In the genomic region with DNA sequence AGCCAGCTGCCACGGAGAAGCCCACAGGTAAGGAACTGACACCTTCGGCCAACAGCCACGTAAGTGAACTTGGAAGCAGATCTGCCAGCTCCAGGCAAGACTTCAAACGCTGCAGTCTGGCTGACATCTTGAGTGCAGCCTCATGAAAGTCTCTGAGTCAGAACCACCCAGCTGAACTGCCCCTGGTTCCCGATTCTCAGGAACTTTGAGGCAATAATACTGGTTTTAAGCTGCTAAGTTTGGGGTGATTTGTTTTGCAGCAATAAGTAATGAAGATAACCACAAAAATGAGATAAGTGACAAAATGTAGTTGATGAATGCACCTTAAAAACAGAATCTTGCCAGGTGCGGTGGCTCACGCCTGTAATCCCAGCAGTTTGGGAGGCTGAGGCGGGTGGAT, we compare ENCODE assay signal across 26 cellular contexts.
"Had no signal": no experiment of that assay in that cellular context is flagged by ENCODE, and none has a peak within 500 bp of the region (broad histone marks: within the 10 kb centered on the region; RNA-seq: fewer than 3 reads in every experiment).

No MANE protein-coding gene starts in this region.

- H3K4me3 Mint-ChIP-seq: activated CD8-positive, alpha-beta T cell treated with anti-CD3 and anti-CD28 coated beads for 36 hours; activated naive CD4-positive, alpha-beta T cell treated with anti-CD3 and anti-CD28 coated beads, Interleukin-2, amount 10 ng/mL, durations not matched to agents 7 days and 5 days; activated naive CD8-positive, alpha-beta T cell treated with anti-CD3 and anti-CD28 coated beads for 36 hours; activated T-cell treated with anti-CD3 and anti-CD28 coated beads, Interleukin-2, amount 50 U/mL, for 72 hours; T-helper 1 cell treated with Interleukin-12 subunit alpha and Interleukin-12 subunit beta and Interleukin-4 antibody, amounts not matched to agents 30 μg/mL and 1 μg/mL, for 36 hours had no signal

- H3K9me3 Mint-ChIP-seq: activated CD8-positive, alpha-beta T cell treated with anti-CD3 and anti-CD28 coated beads for 36 hours; activated naive CD4-positive, alpha-beta T cell treated with anti-CD3 and anti-CD28 coated beads, Interleukin-2, amount 10 ng/mL, durations not matched to agents 7 days and 5 days; activated naive CD8-positive, alpha-beta T cell treated with anti-CD3 and anti-CD28 coated beads for 36 hours; activated T-helper 2 cell treated with anti-CD3 and anti-CD28 coated beads, Interferon-gamma antibody, Interleukin-2, Interleukin-4, amounts not matched to agents 10 μg/mL and 5 μg/mL and 100 μg/mL, durations not matched to agents 14 hours and 24 hours and 36 hours; T-helper 1 cell treated with Interleukin-12 subunit alpha and Interleukin-12 subunit beta and Interleukin-4 antibody, amounts not matched to agents 30 μg/mL and 1 μg/mL, for 36 hours had no signal

- H3K4me3 ChIP-seq: SJCRH30 had no signal

- ATAC-seq: activated CD4-positive, CD25-positive, alpha-beta regulatory T cell treated with anti-CD3 and anti-CD28 coated beads, Interleukin-2, amount 50 U/mL, for 24 hours; activated CD8-positive, alpha-beta T cell treated with anti-CD3 and anti-CD28 coated beads for 36 hours; activated T-cell treated with anti-CD3 and anti-CD28 coated beads, Interleukin-2, amount 50 U/mL, for 72 hours; Panc1; SK-N-SH treated with all-trans-retinoic acid at 6 μM for 48 hours had no signal

- H3K27me3 Mint-ChIP-seq: activated CD8-positive, alpha-beta T cell treated with anti-CD3 and anti-CD28 coated beads for 36 hours; activated naive CD8-positive, alpha-beta T cell treated with anti-CD3 and anti-CD28 coated beads for 36 hours had no signal

- H3K9me3 ChIP-seq: SJCRH30 had no signal

- H3K27ac Mint-ChIP-seq: activated CD8-positive, alpha-beta T cell treated with anti-CD3 and anti-CD28 coated beads for 36 hours; activated naive CD4-positive, alpha-beta T cell treated with anti-CD3 and anti-CD28 coated beads, Interleukin-2, amount 10 ng/mL, durations not matched to agents 7 days and 5 days; activated naive CD8-positive, alpha-beta T cell treated with anti-CD3 and anti-CD28 coated beads for 36 hours; activated T-cell treated with anti-CD3 and anti-CD28 coated beads, Interleukin-2, amount 50 U/mL, for 72 hours; activated T-helper 2 cell treated with anti-CD3 and anti-CD28 coated beads, Interferon-gamma antibody, Interleukin-2, Interleukin-4, amounts not matched to agents 10 μg/mL and 5 μg/mL and 100 μg/mL, durations not matched to agents 14 hours and 24 hours and 36 hours; T-helper 1 cell treated with Interleukin-12 subunit alpha and Interleukin-12 subunit beta and Interleukin-4 antibody, amounts not matched to agents 30 μg/mL and 1 μg/mL, for 36 hours had no signal

- DNase-seq: activated CD4-positive, alpha-beta T cell treated with anti-CD3 and anti-CD28 coated beads for 4 hours; activated CD8-positive, alpha-beta memory T cell treated with anti-CD3 and anti-CD28 coated beads, Interleukin-2, amount 50 U/mL, for 4 hours; activated CD8-positive, alpha-beta T cell treated with anti-CD3 and anti-CD28 coated beads for 36 hours; activated gamma-delta T cell treated with Interleukin-2 at 50 U/mL for 16 hours; activated naive CD4-positive, alpha-beta T cell treated with anti-CD3 and anti-CD28 coated beads, Interleukin-2, amount 10 ng/mL, durations not matched to agents 7 days and 5 days; activated naive CD8-positive, alpha-beta T cell treated with anti-CD3 and anti-CD28 coated beads for 36 hours; activated T-cell treated with anti-CD3 and anti-CD28 coated beads, Interleukin-2, amount 50 U/mL, for 72 hours; brain microvascular endothelial cell; KG1; NCI-H1092; NCI-H1417; NCI-H1930; NCI-H345; NCI-H510A; NCI-H69; NK-92 treated with Interleukin-12 subunit alpha and Interleukin-12 subunit beta, amount 100 ng/mL, for 24 hours; OCI-M1; Right ventricle myocardium superior; SJCRH30; SW 1271 had no signal

- H3K36me3 ChIP-seq: brain microvascular endothelial cell, SJCRH30 had no signal

- H3K27ac ChIP-seq: brain microvascular endothelial cell, RWPE1, SJCRH30 had no signal

- H3K27me3 ChIP-seq: brain microvascular endothelial cell, SJCRH30 had no signal
